7 cellular contexts compared by ENCODE assay signal in the genomic region with DNA sequence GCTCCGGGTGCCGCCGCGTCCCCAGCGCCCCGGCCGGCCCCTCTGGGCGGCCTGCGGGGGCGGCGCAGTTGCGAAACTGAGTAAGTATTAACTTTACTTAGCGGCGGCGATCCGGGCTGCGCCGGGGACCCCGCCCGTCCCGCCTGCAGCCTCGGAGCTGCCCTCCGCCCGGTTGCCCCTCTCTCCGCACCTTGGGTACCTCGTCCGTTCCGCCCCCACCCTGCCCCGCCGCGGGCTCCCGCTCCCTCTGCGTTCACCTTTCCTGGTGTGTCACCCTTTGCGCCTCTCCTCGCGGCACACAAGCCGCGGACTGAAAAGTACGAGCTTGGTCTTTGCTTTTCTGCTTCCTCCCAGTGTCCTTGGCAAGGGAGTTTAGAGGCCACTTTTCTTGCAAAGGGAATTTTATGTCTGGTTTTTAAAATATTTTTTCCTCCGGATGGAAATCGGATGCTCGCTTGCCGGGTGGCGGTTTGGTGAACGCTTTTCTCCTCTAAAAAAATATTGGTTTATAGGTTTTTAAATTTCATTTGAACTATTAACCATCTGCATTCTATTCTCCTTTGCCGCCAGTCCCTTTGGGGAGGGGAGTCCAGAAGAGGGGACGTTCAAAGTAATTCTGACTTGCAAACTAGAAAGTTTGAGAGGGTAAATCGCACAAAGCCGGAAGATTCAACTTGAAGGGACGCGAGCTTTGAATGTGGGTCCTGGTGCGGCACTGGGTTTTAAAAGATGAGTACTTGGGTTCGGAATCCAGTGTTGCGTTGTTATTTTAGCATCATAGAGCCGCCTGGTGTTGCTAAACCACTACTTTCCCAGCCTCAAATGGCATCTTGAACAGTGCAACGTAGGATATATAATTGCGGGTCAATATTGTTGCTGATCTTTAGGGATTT. TPM values are rescaled to one million over a fixed set of nuclear protein-coding genes. Genes with fewer than 3 reads are reported as not detected.
DNase-seq lines count a peak whose midpoint lies in the region; ATAC-seq and TF ChIP-seq lines count a peak whose summit lies in the region.

No MANE protein-coding gene starts in this region.

- H3K36me3 ChIP-seq in RWPE2 (ENCODE audit: low read depth), result no peaks in the 10 kb centered on the region

- no peaks in the 10 kb centered on the region for H3K27me3 ChIP-seq in RWPE2 (ENCODE audit: insufficient read depth, poor library complexity, severe bottlenecking)

- H3K27ac Mint-ChIP-seq in central memory CD8-positive, alpha-beta T cell (ENCODE audit: low read depth), result no peak overlapping the region
- H3K27ac Mint-ChIP-seq in immature natural killer cell, result peak overlapping the region in 1 of 6 donors; percentile 2

- peak overlapping the region; percentile 86 for H3K27ac ChIP-seq in RWPE2 (ENCODE audit: poor library complexity, severe bottlenecking)

- no peaks in the 10 kb centered on the region for H3K9me3 ChIP-seq in RWPE2 (ENCODE audit: severe bottlenecking)

- H3K4me1 Mint-ChIP-seq in central memory CD8-positive, alpha-beta T cell, result peaks cover 10% of the 10 kb centered on the region
- peaks cover 14 to 16% of the 10 kb centered on the region in 2 donors for H3K4me1 Mint-ChIP-seq in immature natural killer cell

- H3K4me3 ChIP-seq in GM12865 (ENCODE audit: low read depth, low read length) (peak overlapping the region; percentile 52), RWPE2 (ENCODE audit: severe bottlenecking) (peak overlapping the region; percentile 91), skeletal muscle cell (ENCODE audit: low read depth, low read length) (peak overlapping the region; percentile 64)

- DNase-seq in GM12865 (ENCODE audit: low read depth) (peak; percentile 9), RWPE2 (ENCODE audit: low spot score) (no peak), immature natural killer cell (no peak), skeletal muscle cell (ENCODE audit: low read depth) (peak; percentile 64), NCI-H69 (lab: John Stamatoyannopoulos, UW) (no peak)
- no peak for DNase-seq in central memory CD8-positive, alpha-beta T cell (ENCODE audit: low spot score in 2 of 2)

- TF ChIP-seq CTCF in GM12865 (IDR thresholded peaks at IDR 0.05; ENCODE audit: insufficient read depth, low read depth, low read length, missing control alignments), result no peak
- TF ChIP-seq CTCF in RWPE2 (IDR thresholded peaks at IDR 0.05; ENCODE audit: poor library complexity, severe bottlenecking), result peak; percentile 30

- ATAC-seq in HG02938 (IDR thresholded peaks at IDR 0.05; ENCODE audit: unreplicated experiment) (peak; percentile 27), RWPE2 (ENCODE audit: low read depth) (peak; percentile 61)
- ATAC-seq in central memory CD8-positive, alpha-beta T cell (replicated peaks; ENCODE audit: extremely low read depth, poor library complexity, severe bottlenecking), result no peak

- H3K27me3 Mint-ChIP-seq in central memory CD8-positive, alpha-beta T cell, result peaks cover 84% of the 10 kb centered on the region
- peaks cover 12 to 33% (median 12%) of the 10 kb centered on the region in 3 donors for H3K27me3 Mint-ChIP-seq in immature natural killer cell (ENCODE audit: low read depth in 3 of 3)

- peaks cover 2% of the 10 kb centered on the region for H3K36me3 Mint-ChIP-seq in central memory CD8-positive, alpha-beta T cell (ENCODE audit: insufficient read depth)
- H3K36me3 Mint-ChIP-seq in immature natural killer cell, result no peaks in the 10 kb centered on the region

- H3K4me3 Mint-ChIP-seq in central memory CD8-positive, alpha-beta T cell, result peak overlapping the region; percentile 65
- peak overlapping the region; percentile 77 to 82 (median 80) for H3K4me3 Mint-ChIP-seq in immature natural killer cell

- H3K4me1 ChIP-seq in RWPE2 (ENCODE audit: insufficient read depth, poor library complexity, severe bottlenecking), result peaks cover 7% of the 10 kb centered on the region

- H3K9me3 Mint-ChIP-seq in central memory CD8-positive, alpha-beta T cell, result no peaks in the 10 kb centered on the region
- H3K9me3 Mint-ChIP-seq in immature natural killer cell, result peaks cover 0 to 2% (median 0%) of the 10 kb centered on the region in 6 donors

RNA-seq across cellular contexts. Expression of a gene that starts 0.8 kb away (rescaled TPM):
- polyA plus RNA-seq in immature natural killer cell, result 1 to 10 TPM in 1 of 3 donors, under 1 TPM in 1, not detected in 1; 0.30 to 1.3 TPM

Comparison
In these comparisons a context has a peak if more than half of its experiments do, and no peak if none do; other contexts are left out.
1. DNase-seq: peak in GM12865 (single experiment) and skeletal muscle cell (single experiment); none in RWPE2 (single experiment), central memory CD8-positive, alpha-beta T cell (0 of 2), immature natural killer cell (0 of 3) and NCI-H69 (single experiment).
2. Peak in every context shown above with its lines, with median percentiles within 50 percentile points of each other: H3K4me3 ChIP-seq.